Comparison of ENCODE assay signal across 12 cellular contexts in the genomic region with DNA sequence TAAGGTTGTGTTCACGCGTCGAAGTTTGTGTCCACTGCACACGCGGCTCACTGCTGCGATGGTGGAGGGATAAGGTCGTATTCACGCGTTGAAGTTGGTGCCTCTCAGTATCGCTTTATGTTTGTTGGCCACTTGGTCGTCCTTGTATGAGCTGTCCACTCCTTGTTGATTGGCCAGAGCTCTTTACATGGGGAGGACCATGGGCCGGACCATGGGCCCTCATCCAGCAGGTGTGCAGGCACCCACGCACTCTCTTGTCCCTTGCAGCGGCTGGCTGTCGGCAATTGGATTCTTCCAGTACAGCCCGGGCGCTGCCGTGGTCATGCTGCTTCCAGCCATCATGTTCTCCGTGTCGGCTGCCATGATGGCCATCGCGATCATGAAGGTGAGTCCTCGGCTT.
"Had no signal": no experiment of that assay in that cellular context is flagged by ENCODE, and none has a peak within 500 bp of the region (broad histone marks: within the 10 kb centered on the region; RNA-seq: fewer than 3 reads in every experiment).

No MANE protein-coding gene starts in this region.

- H3K27me3 Mint-ChIP-seq: stimulated activated naive CD8-positive, alpha-beta T cell treated with anti-CD3 and anti-CD28 coated beads, Interleukin-15, Interleukin-2, amounts not matched to agents 100 ng/mL and 50 ng/mL, for 24 hours had no signal

- H3K27ac Mint-ChIP-seq: nephron; stimulated activated naive CD8-positive, alpha-beta T cell treated with anti-CD3 and anti-CD28 coated beads, Interleukin-15, Interleukin-2, amounts not matched to agents 100 ng/mL and 50 ng/mL, for 24 hours had no signal

- H3K9me3 ChIP-seq: colonic mucosa, left lung, sigmoid colon had no signal

- DNase-seq: activated CD4-positive, alpha-beta T cell treated with anti-CD3 and anti-CD28 coated beads for 1 hour; activated naive CD4-positive, alpha-beta T cell; colonic mucosa; effector CD4-positive, alpha-beta T cell; heart right ventricle; left lung; mesendoderm; sigmoid colon had no signal

- H3K4me3 ChIP-seq: cardiac muscle cell, colonic mucosa, heart right ventricle, left lung, sigmoid colon had no signal

- H3K27me3 ChIP-seq: cardiac muscle cell, colonic mucosa, heart right ventricle, left lung, sigmoid colon had no signal

- H3K4me3 Mint-ChIP-seq: nephron; stimulated activated naive CD8-positive, alpha-beta T cell treated with anti-CD3 and anti-CD28 coated beads, Interleukin-15, Interleukin-2, amounts not matched to agents 100 ng/mL and 50 ng/mL, for 24 hours had no signal

- ATAC-seq: SK-N-SH treated with all-trans-retinoic acid at 6 μM for 48 hours had no signal

- H3K27ac ChIP-seq: cardiac muscle cell, colonic mucosa, heart right ventricle, left lung, sigmoid colon had no signal

- H3K9me3 Mint-ChIP-seq: nephron; stimulated activated naive CD8-positive, alpha-beta T cell treated with anti-CD3 and anti-CD28 coated beads, Interleukin-15, Interleukin-2, amounts not matched to agents 100 ng/mL and 50 ng/mL, for 24 hours had no signal

- H3K4me1 ChIP-seq: colonic mucosa, left lung, sigmoid colon had no signal

- H3K36me3 ChIP-seq: colonic mucosa had no signal
